In the genomic region with DNA sequence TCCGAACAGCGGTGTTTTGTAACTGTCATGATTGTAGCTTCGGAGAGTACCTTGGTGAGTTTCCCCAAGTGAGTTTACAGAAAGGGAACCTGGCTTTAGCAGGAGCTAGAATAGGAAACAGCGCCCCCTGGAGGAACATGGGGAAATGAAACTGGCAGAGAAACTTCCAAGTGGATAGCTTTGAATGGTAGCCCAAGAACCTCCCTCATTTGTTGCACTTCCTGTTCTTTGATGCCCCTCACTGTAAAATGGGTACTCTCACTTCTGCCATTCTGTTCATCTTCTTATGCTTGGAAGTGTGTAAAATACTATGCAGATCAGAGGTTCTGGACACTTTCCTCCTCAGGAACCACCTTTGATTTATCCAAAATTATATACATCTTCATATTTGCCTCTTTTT, we compare ENCODE assay signal across 8 cellular contexts. TPM values are rescaled to one million over a fixed set of nuclear protein-coding genes. Genes with fewer than 3 reads are reported as not detected.
DNase-seq lines count a peak whose midpoint lies in the region; ATAC-seq and TF ChIP-seq lines count a peak whose summit lies in the region.

No MANE protein-coding gene starts in this region.

- H3K4me1 Mint-ChIP-seq in CD4-positive, CD25-positive, alpha-beta regulatory T cell = peaks cover 0 to 4% (median 0%) of the 10 kb centered on the region in 4 donors

- H3K36me3 Mint-ChIP-seq in CD4-positive, CD25-positive, alpha-beta regulatory T cell = no peaks in the 10 kb centered on the region

- peaks cover 0 to 3% (median 0%) of the 10 kb centered on the region in 7 donors for H3K9me3 Mint-ChIP-seq in CD4-positive, CD25-positive, alpha-beta regulatory T cell

- no peaks in the 10 kb centered on the region for H3K9me3 ChIP-seq in CD4-positive, CD25-positive, alpha-beta regulatory T cell (ENCODE audit: control insufficient read depth in 2 of 2, low read length in 2 of 2)
- no peaks in the 10 kb centered on the region for H3K9me3 ChIP-seq in upper lobe of right lung

- intact Hi-C loops in upper lobe of right lung (cut with DNase I) = loop anchor here (10.0 kb wide), 1 partner anchor 116 kb away; no protein-coding TSS in a partner anchor

- H3K27me3 ChIP-seq in CD4-positive, CD25-positive, alpha-beta regulatory T cell (ENCODE audit: control insufficient read depth, insufficient read depth, low read length) = no peaks in the 10 kb centered on the region
- H3K27me3 ChIP-seq in upper lobe of right lung = no peaks in the 10 kb centered on the region

- H3K4me1 ChIP-seq in CD4-positive, CD25-positive, alpha-beta regulatory T cell (ENCODE audit: control insufficient read depth, insufficient read depth, low read length, poor library complexity, severe bottlenecking) = no peaks in the 10 kb centered on the region
- peaks cover 4% of the 10 kb centered on the region for H3K4me1 ChIP-seq in upper lobe of right lung

- no peaks in the 10 kb centered on the region for H3K36me3 ChIP-seq in CD4-positive, CD25-positive, alpha-beta regulatory T cell (ENCODE audit: control insufficient read depth, insufficient read depth, low read length)
- H3K36me3 ChIP-seq in upper lobe of right lung = no peaks in the 10 kb centered on the region

- ATAC-seq in CD4-positive, CD25-positive, alpha-beta regulatory T cell (ENCODE audit: low read depth in 2 of 2) = peak in 1 of 2 donors; percentile 52
- ATAC-seq in GM19463 (IDR thresholded peaks at IDR 0.05; ENCODE audit: unreplicated experiment) = peak; percentile 65
- peak; percentile 92 for ATAC-seq in upper lobe of right lung

- no peak overlapping the region for H3K27ac Mint-ChIP-seq in CD4-positive, CD25-positive, alpha-beta regulatory T cell

- no peak overlapping the region for H3K27ac ChIP-seq in CD4-positive, CD25-positive, alpha-beta regulatory T cell (ENCODE audit: insufficient read depth, low read length, poor library complexity, severe bottlenecking)
- H3K27ac ChIP-seq in upper lobe of right lung = no peak overlapping the region

- TF ChIP-seq CTCF in LNCAP (IDR thresholded peaks at IDR 0.05) (peak; percentile 78), upper lobe of right lung (IDR thresholded peaks at IDR 0.05) (peak; percentile 87)

- DNase-seq in CD4-positive, CD25-positive, alpha-beta regulatory T cell = peak; percentile 38 to 73 (median 46)
- peak; percentile 86 for DNase-seq in SIG-M5 (lab: John Stamatoyannopoulos, UW)
- DNase-seq in activated T-helper 9 cell treated with anti-CD3 and anti-CD28 coated beads, Interleukin-2, amount 50 U/mL, for 16 hours (ENCODE audit: low read depth) = peak; percentile 50
- DNase-seq in glomerular endothelial cell (ENCODE audit: extremely low read depth, low read depth, low spot score) = peak; percentile 72
- peak; percentile 82 for DNase-seq in pons (ENCODE audit: low spot score)
- peak; percentile 70 for DNase-seq in upper lobe of right lung

- no peak overlapping the region for H3K4me3 ChIP-seq in CD4-positive, CD25-positive, alpha-beta regulatory T cell (ENCODE audit: low read depth, low read length)
- no peak overlapping the region for H3K4me3 ChIP-seq in upper lobe of right lung

- no peak overlapping the region for H3K4me3 Mint-ChIP-seq in CD4-positive, CD25-positive, alpha-beta regulatory T cell

- peaks cover 13% of the 10 kb centered on the region for H3K27me3 Mint-ChIP-seq in CD4-positive, CD25-positive, alpha-beta regulatory T cell

RNA-seq across cellular contexts. Expression of a gene that starts 36.2 kb away (rescaled TPM):
- total RNA-seq in CD4-positive, CD25-positive, alpha-beta regulatory T cell = 0.81 TPM
- under 1 TPM in 2 of 4 donors, not detected in 2; 0.20 to 0.75 TPM for polyA plus RNA-seq in CD4-positive, CD25-positive, alpha-beta regulatory T cell
- total RNA-seq in glomerular endothelial cell = 13.4 and 15.6 TPM in 2 replicates
- 8.4 TPM for total RNA-seq in upper lobe of right lung

RNA-seq across cellular contexts. Expression of a gene that starts 58.9 kb away (rescaled TPM):
- 0.42 TPM for total RNA-seq in CD4-positive, CD25-positive, alpha-beta regulatory T cell
- not detected for polyA plus RNA-seq in CD4-positive, CD25-positive, alpha-beta regulatory T cell
- under 0.01 and 0.19 TPM in 2 replicates for total RNA-seq in glomerular endothelial cell
- total RNA-seq in upper lobe of right lung = 4.2 TPM
